Comparison of ENCODE assay signal across 8 cellular contexts in genomic region chr14:100221419-100222218, GRCh38. TPM values are rescaled to one million over a fixed set of nuclear protein-coding genes. Genes with fewer than 3 reads are reported as not detected.
A peak's percentile ranks its signal among the peaks of the same experiment; 100 is the strongest.
DNase-seq lines count a peak whose midpoint lies in the region; ATAC-seq and TF ChIP-seq lines count a peak whose summit lies in the region.

No MANE protein-coding gene starts in this region.

- H3K27me3 Mint-ChIP-seq in naive thymus-derived CD4-positive, alpha-beta T cell: no peaks in the 10 kb centered on the region

- no peak overlapping the region for H3K27ac Mint-ChIP-seq in naive thymus-derived CD4-positive, alpha-beta T cell

- POLR2A ChIA-PET in naive thymus-derived CD4-positive, alpha-beta T cell (lab: Charles Lee): interaction anchor here (0.6 to 11.2 kb wide), 20 partner anchors 9 to 250 kb away, joined by 3 to 232 read pairs (median 5); partner anchors contain the start of genes EVL and YY1

- H3K4me3 Mint-ChIP-seq in naive thymus-derived CD4-positive, alpha-beta T cell: no peak overlapping the region

- H3K4me1 Mint-ChIP-seq in naive thymus-derived CD4-positive, alpha-beta T cell: peaks cover 11 to 20% (median 13%) of the 10 kb centered on the region in 7 donors

- peaks cover 31 to 36% of the 10 kb centered on the region in 2 donors for H3K4me1 ChIP-seq in naive thymus-derived CD4-positive, alpha-beta T cell (ENCODE audit: control insufficient read depth in 2 of 2, insufficient read depth in 2 of 2, low read length in 2 of 2)

- DNase-seq in Right ventricle myocardium inferior (ENCODE audit: missing footprints) (peak; percentile 66), cardiac septum (ENCODE audit: low spot score) (no peak), NCI-H2227 treated with DMSO at 0.1 percent for 48 hours (lab: John Stamatoyannopoulos, UW) (peak; percentile 74), erythroblast (lab: John Stamatoyannopoulos, UW) (peak; percentile 70 to 83), stromal cell of bone marrow (ENCODE audit: low read depth) (peak; percentile 49)
- peak; percentile 60 to 62 for DNase-seq in activated CD4-positive, alpha-beta T cell treated with anti-CD3 and anti-CD28 coated beads, Interleukin-2, amount 50 U/mL, for 4 hours
- DNase-seq in naive thymus-derived CD4-positive, alpha-beta T cell: peak; percentile 22 to 81 (median 74)

- peak overlapping the region; percentile 88 for H3K4me3 ChIP-seq in naive thymus-derived CD4-positive, alpha-beta T cell (ENCODE audit: low read length)

- CTCF ChIA-PET in naive thymus-derived CD4-positive, alpha-beta T cell (lab: Charles Lee): interaction anchor here (0.5 to 5.3 kb wide), 8 partner anchors 14 to 146 kb away, joined by 3 to 65 read pairs (median 6); no protein-coding TSS in a partner anchor

- no peaks in the 10 kb centered on the region for H3K36me3 ChIP-seq in naive thymus-derived CD4-positive, alpha-beta T cell (ENCODE audit: control insufficient read depth in 2 of 3, insufficient read depth in 3 of 3, low read length in 3 of 3)

- intact Hi-C loops in Right ventricle myocardium inferior (cut with DNase I): loop anchor here (1.0 kb wide), 1 partner anchor 16 kb away; no protein-coding TSS in a partner anchor
- intact Hi-C loops in cardiac septum (cut with DNase I): no loop called here
- intact Hi-C loops in naive thymus-derived CD4-positive, alpha-beta T cell (cut with micrococcal nuclease): loop anchor here (1.0 to 10.0 kb wide), 5 partner anchors 7 to 617 kb away; partner anchors contain the start of genes CCDC85C (in 1 of the 2) and WDR25 (in 1 of the 2)

- no peaks in the 10 kb centered on the region for H3K9me3 Mint-ChIP-seq in naive thymus-derived CD4-positive, alpha-beta T cell

- H3K36me3 Mint-ChIP-seq in naive thymus-derived CD4-positive, alpha-beta T cell: peaks cover 0 to 3% (median 0%) of the 10 kb centered on the region in 5 donors

- TF ChIP-seq POLR2A in erythroblast (IDR thresholded peaks at IDR 0.05; ENCODE audit: low read length): no peak

- no peaks in the 10 kb centered on the region for H3K9me3 ChIP-seq in naive thymus-derived CD4-positive, alpha-beta T cell (ENCODE audit: control insufficient read depth in 2 of 3, low read length in 3 of 3)

- peak overlapping the region; percentile 77 for H3K27ac ChIP-seq in naive thymus-derived CD4-positive, alpha-beta T cell (ENCODE audit: low read depth, low read length)

- no peaks in the 10 kb centered on the region for H3K27me3 ChIP-seq in naive thymus-derived CD4-positive, alpha-beta T cell (ENCODE audit: control insufficient read depth in 2 of 2, insufficient read depth in 2 of 2, low read length in 2 of 2)

- ATAC-seq in Right ventricle myocardium inferior (peak; percentile 70), HG02970 (IDR thresholded peaks at IDR 0.05; ENCODE audit: low FRiP score, unreplicated experiment) (peak; percentile 68)
- ATAC-seq in naive thymus-derived CD4-positive, alpha-beta T cell: peak; percentile 95

RNA-seq across cellular contexts. Expression of gene YY1, which starts 17.3 kb away (rescaled TPM):
- total RNA-seq in Right ventricle myocardium inferior: 46.0 TPM
- total RNA-seq in cardiac septum: 44.3 TPM
- 10 to 100 TPM; 65.8 to 99.7 (median 92.2) TPM for total RNA-seq in naive thymus-derived CD4-positive, alpha-beta T cell
- polyA plus RNA-seq in naive thymus-derived CD4-positive, alpha-beta T cell: 10 to 100 TPM; 15.2 to 18.0 TPM
